Comparison of ENCODE assay signal across 1 cellular context in the genomic region with DNA sequence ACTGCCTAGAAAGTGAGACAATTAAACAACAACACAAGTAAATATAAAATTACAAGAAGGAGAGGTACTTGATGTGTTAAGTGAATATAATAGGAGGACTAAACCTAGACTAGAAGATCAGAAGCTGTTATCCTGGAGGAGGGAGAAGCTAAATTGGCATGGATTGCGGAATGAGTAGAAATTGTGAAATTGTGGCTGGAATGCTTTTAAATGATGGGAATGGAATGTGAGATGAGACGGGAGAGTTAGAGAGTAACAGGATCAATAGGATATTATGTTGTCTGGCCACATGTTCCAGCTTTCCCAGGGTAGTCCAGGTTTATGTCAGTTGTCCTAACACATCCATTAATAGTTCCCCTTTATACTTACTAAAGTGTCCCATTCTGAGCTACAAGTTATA.
TF ChIP-seq lines count a peak whose summit lies in the region.

No MANE protein-coding gene starts in this region.

TF ChIP-seq in HepG2, 621 proteins besides CTCF, POLR2A, EP300 and RAD21 (continued from another document):
- TF ChIP-seq, protein P1, sequence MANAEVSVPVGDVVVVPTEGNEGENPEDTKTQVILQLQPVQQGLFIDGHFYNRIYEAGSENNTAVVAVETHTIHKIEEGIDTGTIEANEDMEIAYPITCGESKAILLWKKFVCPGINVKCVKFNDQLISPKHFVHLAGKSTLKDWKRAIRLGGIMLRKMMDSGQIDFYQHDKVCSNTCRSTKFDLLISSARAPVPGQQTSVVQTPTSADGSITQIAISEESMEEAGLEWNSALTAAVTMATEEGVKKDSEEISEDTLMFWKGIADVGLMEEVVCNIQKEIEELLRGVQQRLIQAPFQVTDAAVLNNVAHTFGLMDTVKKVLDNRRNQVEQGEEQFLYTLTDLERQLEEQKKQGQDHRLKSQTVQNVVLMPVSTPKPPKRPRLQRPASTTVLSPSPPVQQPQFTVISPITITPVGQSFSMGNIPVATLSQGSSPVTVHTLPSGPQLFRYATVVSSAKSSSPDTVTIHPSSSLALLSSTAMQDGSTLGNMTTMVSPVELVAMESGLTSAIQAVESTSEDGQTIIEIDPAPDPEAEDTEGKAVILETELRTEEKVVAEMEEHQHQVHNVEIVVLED (CRISPR knock-in tag; IDR thresholded peaks at IDR 0.05; ENCODE audit: borderline replicate concordance) = no peak
- TF ChIP-seq, protein P2, sequence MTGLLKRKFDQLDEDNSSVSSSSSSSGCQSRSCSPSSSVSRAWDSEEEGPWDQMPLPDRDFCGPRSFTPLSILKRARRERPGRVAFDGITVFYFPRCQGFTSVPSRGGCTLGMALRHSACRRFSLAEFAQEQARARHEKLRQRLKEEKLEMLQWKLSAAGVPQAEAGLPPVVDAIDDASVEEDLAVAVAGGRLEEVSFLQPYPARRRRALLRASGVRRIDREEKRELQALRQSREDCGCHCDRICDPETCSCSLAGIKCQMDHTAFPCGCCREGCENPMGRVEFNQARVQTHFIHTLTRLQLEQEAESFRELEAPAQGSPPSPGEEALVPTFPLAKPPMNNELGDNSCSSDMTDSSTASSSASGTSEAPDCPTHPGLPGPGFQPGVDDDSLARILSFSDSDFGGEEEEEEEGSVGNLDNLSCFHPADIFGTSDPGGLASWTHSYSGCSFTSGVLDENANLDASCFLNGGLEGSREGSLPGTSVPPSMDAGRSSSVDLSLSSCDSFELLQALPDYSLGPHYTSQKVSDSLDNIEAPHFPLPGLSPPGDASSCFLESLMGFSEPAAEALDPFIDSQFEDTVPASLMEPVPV (CRISPR knock-in tag; IDR thresholded peaks at IDR 0.05) = no peak
- no peak for TF ChIP-seq STAT5B (CRISPR knock-in tag; IDR thresholded peaks at IDR 0.05)
